Comparison of ENCODE assay signal across 1 cellular context in the genomic region with DNA sequence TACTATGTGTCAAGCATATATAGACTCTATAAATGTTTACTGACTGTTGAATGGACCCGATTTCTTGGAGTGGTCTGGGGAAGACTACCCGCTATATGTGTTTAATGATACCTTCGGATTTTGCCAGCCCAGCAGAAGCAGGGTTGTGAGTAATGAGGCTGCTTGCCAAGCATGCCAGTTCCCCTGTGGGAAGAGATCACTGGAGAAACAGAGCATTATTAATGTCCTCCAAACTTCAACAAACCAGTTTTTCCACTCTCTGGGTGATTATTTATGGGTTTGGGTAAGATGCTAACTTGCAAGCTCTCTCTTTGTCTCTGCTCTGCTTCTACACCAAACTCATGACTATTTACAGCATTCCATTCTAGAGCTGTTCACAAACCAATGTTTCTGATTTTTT.
TF ChIP-seq lines count a peak whose summit lies in the region.

No MANE protein-coding gene starts in this region.

TF ChIP-seq in H1, 55 proteins besides CTCF, POLR2A, EP300 and RAD21:
- TF ChIP-seq, protein P1, sequence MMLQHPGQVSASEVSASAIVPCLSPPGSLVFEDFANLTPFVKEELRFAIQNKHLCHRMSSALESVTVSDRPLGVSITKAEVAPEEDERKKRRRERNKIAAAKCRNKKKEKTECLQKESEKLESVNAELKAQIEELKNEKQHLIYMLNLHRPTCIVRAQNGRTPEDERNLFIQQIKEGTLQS (IDR thresholded peaks at IDR 0.05; ENCODE audit: insufficient read depth, low read depth, low read length) = no peak
- TF ChIP-seq SP1 (IDR thresholded peaks at IDR 0.05; ENCODE audit: low read depth, low read length) = peak; percentile 55; the same call in 1 of the 2 replicates
TF ChIP-seq in H1: peak in this region for 1.
